24 cellular contexts compared by ENCODE assay signal in the genomic region with DNA sequence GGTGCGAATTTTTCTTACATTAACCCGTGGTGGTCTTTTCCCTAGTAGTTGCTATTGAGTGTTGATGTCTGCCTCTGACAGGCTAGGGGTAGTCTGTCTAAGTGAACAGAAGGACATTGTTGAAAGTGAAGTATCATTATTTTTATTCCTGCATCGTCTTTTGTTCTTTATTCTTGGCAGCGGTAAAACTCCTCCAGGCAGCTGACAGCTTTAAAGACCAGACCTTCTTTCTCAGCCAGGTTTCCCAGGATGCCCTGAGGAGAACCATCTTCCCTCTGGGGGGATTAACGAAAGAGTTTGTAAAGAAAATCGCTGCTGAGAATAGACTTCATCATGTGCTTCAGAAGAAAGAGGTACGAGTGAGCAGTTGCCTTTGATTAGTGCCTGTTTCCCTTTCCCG.
"Had no signal": no experiment of that assay in that cellular context is flagged by ENCODE, and none has a peak within 500 bp of the region (broad histone marks: within the 10 kb centered on the region; RNA-seq: fewer than 3 reads in every experiment).

No MANE protein-coding gene starts in this region.

- H3K27me3 ChIP-seq: colonic mucosa, foreskin keratinocyte, left lung, spleen, suprapubic skin, tibial artery, upper lobe of left lung, uterus had no signal

- H3K27ac ChIP-seq: colonic mucosa, foreskin keratinocyte, left lung, lower lobe of right lung, parathyroid adenoma, psoas muscle, spleen, suprapubic skin, tibial artery, upper lobe of left lung, uterus had no signal

- ATAC-seq: foreskin keratinocyte, left lung, lower lobe of right lung, psoas muscle, sciatic nerve had no signal

- H3K4me3 ChIP-seq: colonic mucosa, left lung, lower lobe of right lung, psoas muscle, spleen, suprapubic skin, tibial artery, upper lobe of left lung, uterus had no signal

- H3K9me3 ChIP-seq: colonic mucosa, left lung, lower lobe of right lung, psoas muscle, spleen, suprapubic skin, tibial artery, upper lobe of left lung, uterus had no signal

- DNase-seq: cerebellar nuclear complex; colonic mucosa; dermis blood vessel endothelial cell; endodermal cell; erythroblast; foreskin keratinocyte; head of caudate nucleus; mesenchymal stem cell; midbrain; occipital lobe; psoas muscle; retina; stimulated activated CD4-positive, alpha-beta T cell treated with anti-CD3 and anti-CD28 coated beads, Interleukin-15, amount 100 ng/mL, for 24 hours; stimulated activated CD4-positive, alpha-beta T cell treated with anti-CD3 and anti-CD28 coated beads, Interleukin-1b, Interleukin-23, amount 100 ng/mL, for 48 hours; stimulated activated naive CD4-positive, alpha-beta T cell treated with Interleukin-2 at 50 U/mL for 16 hours; tibial artery; uterus had no signal

- H3K4me1 ChIP-seq: colonic mucosa, foreskin keratinocyte, parathyroid adenoma, tibial artery, uterus had no signal

- H3K36me3 ChIP-seq: uterus had no signal
